In the genomic region with DNA sequence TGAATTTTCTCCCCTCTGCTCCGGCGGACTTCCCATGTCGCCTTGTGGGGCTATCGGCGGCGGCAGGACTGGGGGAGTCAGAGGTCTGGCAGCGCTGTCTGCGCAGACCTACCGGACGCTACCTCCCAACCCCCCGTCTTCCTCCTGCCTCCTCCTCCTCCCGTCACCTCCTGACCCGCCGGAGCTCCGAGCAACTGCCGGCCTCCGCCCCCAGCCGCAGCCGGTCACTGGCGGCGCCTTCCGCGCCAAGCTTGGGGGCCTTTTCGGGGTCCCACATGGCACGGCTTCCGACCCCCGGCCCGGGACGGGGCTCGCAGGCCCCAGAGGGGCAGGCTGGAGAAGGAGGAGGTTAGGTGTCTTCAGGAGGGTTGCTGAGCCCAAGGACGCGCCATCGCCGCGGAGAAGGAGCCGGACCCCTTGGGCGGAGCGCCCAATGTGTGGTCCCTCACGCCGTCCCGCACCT, we compare ENCODE assay signal across 8 cellular contexts. TPM values are rescaled to one million over a fixed set of nuclear protein-coding genes. Genes with fewer than 3 reads are reported as not detected.
DNase-seq lines count a peak whose midpoint lies in the region; ATAC-seq and TF ChIP-seq lines count a peak whose summit lies in the region.
"Not testable (repeated sequence)": the region's sequence is repeated elsewhere in the genome, so short reads cannot be mapped to it uniquely, and the experiment has no call there.

No MANE protein-coding gene starts in this region.

- not testable (repeated sequence) for H3K27me3 ChIP-seq in AG04450 (ENCODE audit: control insufficient read depth, insufficient read depth, low read length); KMS-11 (ENCODE audit: insufficient read depth, low read depth); effector memory CD4-positive, alpha-beta T cell (replicated peaks; ENCODE audit: control insufficient read depth, insufficient read depth, low read length, poor library complexity, severe bottlenecking)

- not testable (repeated sequence) for H3K4me2 ChIP-seq in KMS-11

- not testable (repeated sequence) for H3K9me3 Mint-ChIP-seq in activated CD8-positive, alpha-beta memory T cell treated with anti-CD3 and anti-CD28 coated beads, Interleukin-2, amount 10 ng/mL, durations not matched to agents 7 days and 5 days (ENCODE audit: low read depth)

- CTCF ChIA-PET in AG04450 (lab: Charles Lee), result interaction anchor here (1.0 kb wide), 1 partner anchor 39 kb away, joined by 3 read pairs; no protein-coding TSS in a partner anchor
- CTCF ChIA-PET in activated CD8-positive, alpha-beta memory T cell treated with anti-CD3 and anti-CD28 coated beads, Interleukin-2, amount 10 ng/mL, durations not matched to agents 7 days and 5 days (lab: Charles Lee), result interaction anchor here (1.7 kb wide), 1 partner anchor 102 kb away, joined by 8 read pairs; the partner anchor contains the start of gene NBEAL1

- DNase-seq in AG04450 (ENCODE audit: low read depth, low spot score); activated CD8-positive, alpha-beta memory T cell treated with anti-CD3 and anti-CD28 coated beads, Interleukin-2, amount 10 ng/mL, durations not matched to agents 7 days and 5 days; sciatic nerve (ENCODE audit: low spot score): not testable (repeated sequence)
- DNase-seq in effector memory CD4-positive, alpha-beta T cell, result peak in 1 of 3 donors; percentile 8
- DNase-seq in left kidney (ENCODE audit: low read depth, low spot score), result peak; percentile 58

- H3K4me3 ChIP-seq in AG04450 (ENCODE audit: low read depth, low read length), result peak overlapping the region; percentile 97
- H3K4me3 ChIP-seq in KMS-11 (IDR thresholded peaks at IDR 0.05; ENCODE audit: insufficient read depth, low read depth, low read length), result not testable (repeated sequence)
- peak overlapping the region; percentile 67 for H3K4me3 ChIP-seq in effector memory CD4-positive, alpha-beta T cell (ENCODE audit: insufficient read depth, low read depth, low read length, poor library complexity, severe bottlenecking)

- not testable (repeated sequence) for H3K36me3 ChIP-seq in KMS-11 (ENCODE audit: insufficient read depth); effector memory CD4-positive, alpha-beta T cell (ENCODE audit: control insufficient read depth, insufficient read depth, low read length)

- peak overlapping the region; percentile 91; the same call in 1 of the 2 replicates for H3K9ac ChIP-seq in KMS-11

- H3K27ac ChIP-seq in AG04450 (ENCODE audit: low read depth, low read length) (peak overlapping the region; percentile 93), KMS-11 (peak overlapping the region; percentile 71)
- H3K27ac ChIP-seq in effector memory CD4-positive, alpha-beta T cell (ENCODE audit: insufficient read depth, low read length, poor library complexity, severe bottlenecking), result peak overlapping the region; percentile 79

- not testable (repeated sequence) for H3K9me3 ChIP-seq in AG04450 (ENCODE audit: control insufficient read depth, insufficient read depth, low read length); effector memory CD4-positive, alpha-beta T cell (ENCODE audit: control insufficient read depth, low read length)

- peaks cover 30% of the 10 kb centered on the region for H3K4me1 Mint-ChIP-seq in activated CD8-positive, alpha-beta memory T cell treated with anti-CD3 and anti-CD28 coated beads, Interleukin-2, amount 10 ng/mL, durations not matched to agents 7 days and 5 days

- not testable (repeated sequence) for H3K36me3 Mint-ChIP-seq in activated CD8-positive, alpha-beta memory T cell treated with anti-CD3 and anti-CD28 coated beads, Interleukin-2, amount 10 ng/mL, durations not matched to agents 7 days and 5 days

- intact Hi-C loops in sciatic nerve (cut with DNase I), result not testable (repeated sequence)

- H3K27me3 Mint-ChIP-seq in activated CD8-positive, alpha-beta memory T cell treated with anti-CD3 and anti-CD28 coated beads, Interleukin-2, amount 10 ng/mL, durations not matched to agents 7 days and 5 days, result not testable (repeated sequence)

- POLR2A ChIA-PET in AG04450 (lab: Yijun Ruan, JAX), result interaction anchor here (1.0 kb wide), 1 partner anchor 252 kb away, joined by 5 read pairs; no protein-coding TSS in a partner anchor

- ATAC-seq in GM19043 (IDR thresholded peaks at IDR 0.05; ENCODE audit: low read depth, unreplicated experiment) (peak; percentile 42), HG02852 (IDR thresholded peaks at IDR 0.05; ENCODE audit: unreplicated experiment) (peak; percentile 63), sciatic nerve (peak; percentile 90)
- peak; percentile 71 for ATAC-seq in activated CD8-positive, alpha-beta memory T cell treated with anti-CD3 and anti-CD28 coated beads, Interleukin-2, amount 10 ng/mL, durations not matched to agents 7 days and 5 days

- peak overlapping the region; percentile 97 for H3K27ac Mint-ChIP-seq in activated CD8-positive, alpha-beta memory T cell treated with anti-CD3 and anti-CD28 coated beads, Interleukin-2, amount 10 ng/mL, durations not matched to agents 7 days and 5 days

- peak overlapping the region; percentile 90 for H3K4me3 Mint-ChIP-seq in activated CD8-positive, alpha-beta memory T cell treated with anti-CD3 and anti-CD28 coated beads, Interleukin-2, amount 10 ng/mL, durations not matched to agents 7 days and 5 days

- peaks cover 42% of the 10 kb centered on the region for H3K79me2 ChIP-seq in KMS-11 (ENCODE audit: insufficient read depth, low read depth)

- H2AFZ ChIP-seq in KMS-11 (ENCODE audit: low read depth), result not testable (repeated sequence)

- peaks cover 16% of the 10 kb centered on the region for H3K4me1 ChIP-seq in KMS-11 (ENCODE audit: low read depth, poor library complexity, severe bottlenecking)
- not testable (repeated sequence) for H3K4me1 ChIP-seq in effector memory CD4-positive, alpha-beta T cell (ENCODE audit: control insufficient read depth, insufficient read depth, low read length, poor library complexity, severe bottlenecking)

- H4K20me1 ChIP-seq in KMS-11 (ENCODE audit: insufficient read depth), result not testable (repeated sequence)

- TF ChIP-seq CTCF in AG04450 (IDR thresholded peaks at IDR 0.05; ENCODE audit: low read depth, low read length); KMS-11 (conservative IDR thresholded peaks at IDR 0.05; ENCODE audit: low read depth, low read length): not testable (repeated sequence)

RNA-seq across cellular contexts. Expression of gene CARF, which starts 0.3 kb away (rescaled TPM):
- 6.2 and 7.5 TPM in 2 replicates for polyA plus RNA-seq in AG04450 (2011; rRNA removed)
- polyA minus RNA-seq in AG04450 (2011; rRNA and poly(A)+ RNA removed), result 4.1 and 6.0 TPM in 2 replicates
- total RNA-seq in activated CD8-positive, alpha-beta memory T cell treated with anti-CD3 and anti-CD28 coated beads, Interleukin-2, amount 10 ng/mL, durations not matched to agents 7 days and 5 days, result 10 to 100 TPM in 1 of 2 experiments, 1 to 10 TPM in 1; 8.2 to 11.5 TPM
- 23.4 TPM for total RNA-seq in sciatic nerve

RNA-seq across cellular contexts. Expression of gene WDR12, which starts 0.9 kb away (rescaled TPM):
- polyA plus RNA-seq in AG04450 (2011; rRNA removed), result 30.6 and 51.9 TPM in 2 replicates
- polyA minus RNA-seq in AG04450 (2011; rRNA and poly(A)+ RNA removed), result 6.9 and 17.1 TPM in 2 replicates
- total RNA-seq in activated CD8-positive, alpha-beta memory T cell treated with anti-CD3 and anti-CD28 coated beads, Interleukin-2, amount 10 ng/mL, durations not matched to agents 7 days and 5 days, result 10 to 100 TPM; 51.8 to 81.7 TPM
- total RNA-seq in sciatic nerve, result 24.2 TPM

RNA-seq across cellular contexts. Expression of gene ICA1L, which starts 40.8 kb away (rescaled TPM):
- 2.8 and 3.3 TPM in 2 replicates for polyA plus RNA-seq in AG04450 (2011; rRNA removed)
- 2.6 and 3.0 TPM in 2 replicates for polyA minus RNA-seq in AG04450 (2011; rRNA and poly(A)+ RNA removed)
- 1 to 10 TPM; 3.8 to 5.1 TPM for total RNA-seq in activated CD8-positive, alpha-beta memory T cell treated with anti-CD3 and anti-CD28 coated beads, Interleukin-2, amount 10 ng/mL, durations not matched to agents 7 days and 5 days
- total RNA-seq in sciatic nerve, result 18.4 TPM
